9 cellular contexts compared by ENCODE assay signal in the genomic region with DNA sequence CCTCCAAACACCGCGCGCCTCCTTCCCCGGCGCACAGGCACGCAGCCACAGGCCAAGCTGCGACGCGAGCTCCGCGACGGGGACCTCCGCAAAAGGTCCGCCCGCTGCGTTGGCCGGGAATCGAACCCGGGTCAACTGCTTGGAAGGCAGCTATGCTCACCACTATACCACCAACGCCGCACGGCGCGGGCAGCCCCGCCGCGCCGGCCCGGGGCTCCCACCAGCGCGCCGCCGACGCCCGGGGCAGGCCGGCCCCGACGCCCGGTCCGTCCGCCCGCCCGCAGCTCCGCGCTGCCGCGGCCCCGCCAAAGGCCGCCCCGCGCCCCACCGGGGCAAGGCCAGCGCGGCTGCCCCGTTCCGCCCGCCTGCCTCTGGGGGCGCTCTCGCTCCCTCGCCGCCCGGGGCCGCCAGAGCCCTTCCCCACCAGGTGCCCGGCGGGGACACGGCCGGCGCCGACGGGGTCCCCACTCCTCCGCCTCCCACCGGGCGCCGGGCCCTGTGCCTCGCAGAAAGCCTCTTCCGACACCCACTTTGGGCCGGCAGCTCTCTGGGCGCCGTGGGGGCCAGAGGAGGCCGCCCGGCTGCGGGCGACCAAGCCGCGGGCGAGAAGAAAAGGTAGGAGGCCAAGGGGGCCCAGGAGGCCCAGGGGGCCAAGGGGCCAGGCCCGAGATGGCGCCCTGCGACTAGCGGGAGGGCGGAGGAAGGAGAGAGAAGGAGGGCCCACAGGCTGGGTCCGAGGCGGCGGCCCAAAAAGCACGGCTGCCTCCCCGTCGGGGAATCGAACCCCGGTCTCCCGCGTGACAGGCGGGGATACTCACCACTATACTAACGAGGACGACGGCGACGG. TPM values are rescaled to one million over a fixed set of nuclear protein-coding genes. Genes with fewer than 3 reads are reported as not detected.
DNase-seq lines count a peak whose midpoint lies in the region; ATAC-seq and TF ChIP-seq lines count a peak whose summit lies in the region.
"Not testable (repeated sequence)": the region's sequence is repeated elsewhere in the genome, so short reads cannot be mapped to it uniquely, and the experiment has no call there.
"Had no signal": no experiment of that assay in that cellular context is flagged by ENCODE, and none has a peak within 500 bp of the region (broad histone marks: within the 10 kb centered on the region; RNA-seq: fewer than 3 reads in every experiment).

No MANE protein-coding gene starts in this region.

- CTCF ChIA-PET in activated CD4-positive, alpha-beta T cell treated with anti-CD3 and anti-CD28 coated beads for 36 hours (lab: Charles Lee), result not testable (repeated sequence)

- H3K36me3 ChIP-seq in gastroesophageal sphincter, result not testable (repeated sequence)

- not testable (repeated sequence) for H3K9me3 Mint-ChIP-seq in activated CD4-positive, alpha-beta T cell treated with anti-CD3 and anti-CD28 coated beads for 36 hours (ENCODE audit: low read depth); stimulated activated memory B cell treated with anti-CD40 and anti-IgM and Interleukin-4, amounts not matched to agents 10 μg/mL and 1 μg/mL and 100 μg/mL, for 72 hours

- H3K36me3 Mint-ChIP-seq in activated CD4-positive, alpha-beta T cell treated with anti-CD3 and anti-CD28 coated beads for 36 hours (ENCODE audit: low read depth); stimulated activated memory B cell treated with anti-CD40 and anti-IgM and Interleukin-4, amounts not matched to agents 10 μg/mL and 1 μg/mL and 100 μg/mL, for 72 hours: not testable (repeated sequence)

- not testable (repeated sequence) for H3K4me3 Mint-ChIP-seq in activated CD4-positive, alpha-beta T cell treated with anti-CD3 and anti-CD28 coated beads for 36 hours; stimulated activated memory B cell treated with anti-CD40 and anti-IgM and Interleukin-4, amounts not matched to agents 10 μg/mL and 1 μg/mL and 100 μg/mL, for 72 hours

- POLR2A ChIA-PET in activated CD4-positive, alpha-beta T cell treated with anti-CD3 and anti-CD28 coated beads for 36 hours (lab: Charles Lee), result not testable (repeated sequence)

- ATAC-seq in GM18861 (IDR thresholded peaks at IDR 0.05; ENCODE audit: unreplicated experiment), result peak; percentile 17
- peak; percentile 25 for ATAC-seq in GM19452 (IDR thresholded peaks at IDR 0.05; ENCODE audit: unreplicated experiment)
- ATAC-seq in GM21825 (IDR thresholded peaks at IDR 0.05; ENCODE audit: unreplicated experiment), result peak; percentile 12
- ATAC-seq in HG02943 (IDR thresholded peaks at IDR 0.05; ENCODE audit: low read depth, unreplicated experiment), result peak; percentile 19
- peak; percentile 23 for ATAC-seq in HG03432 (IDR thresholded peaks at IDR 0.05; ENCODE audit: unreplicated experiment)
- ATAC-seq in activated CD4-positive, alpha-beta T cell treated with anti-CD3 and anti-CD28 coated beads for 36 hours, result peak; percentile 12
- ATAC-seq in gastroesophageal sphincter, result peak; percentile 11
- ATAC-seq in stimulated activated memory B cell treated with anti-CD40 and anti-IgM and Interleukin-4, amounts not matched to agents 10 μg/mL and 1 μg/mL and 100 μg/mL, for 72 hours, result peak; percentile 32

- not testable (repeated sequence) for DNase-seq in activated CD4-positive, alpha-beta T cell treated with anti-CD3 and anti-CD28 coated beads for 36 hours

- H3K27ac ChIP-seq in gastroesophageal sphincter, result not testable (repeated sequence)

- intact Hi-C loops in activated CD4-positive, alpha-beta T cell treated with anti-CD3 and anti-CD28 coated beads for 36 hours (cut with DNase I, micrococcal nuclease), result not testable (repeated sequence)

- TF ChIP-seq EP300 in gastroesophageal sphincter (IDR thresholded peaks at IDR 0.05), result not testable (repeated sequence)

- WGBS in gastroesophageal sphincter (ENCODE audit: low coverage in 1 of 2), 2 donors, result no CpG with 5 or more reads among the region's 107 CpGs

- H3K4me1 ChIP-seq in gastroesophageal sphincter, result not testable (repeated sequence)

- not testable (repeated sequence) for TF ChIP-seq CTCF in gastroesophageal sphincter (IDR thresholded peaks at IDR 0.05)

- not testable (repeated sequence) for H3K4me3 ChIP-seq in gastroesophageal sphincter

- H3K9me3 ChIP-seq in gastroesophageal sphincter, result not testable (repeated sequence)

- TF ChIP-seq POLR2A in gastroesophageal sphincter (IDR thresholded peaks at IDR 0.05), result not testable (repeated sequence)

- H3K27me3 Mint-ChIP-seq in activated CD4-positive, alpha-beta T cell treated with anti-CD3 and anti-CD28 coated beads for 36 hours; stimulated activated memory B cell treated with anti-CD40 and anti-IgM and Interleukin-4, amounts not matched to agents 10 μg/mL and 1 μg/mL and 100 μg/mL, for 72 hours: not testable (repeated sequence)

- H3K27ac Mint-ChIP-seq in activated CD4-positive, alpha-beta T cell treated with anti-CD3 and anti-CD28 coated beads for 36 hours; stimulated activated memory B cell treated with anti-CD40 and anti-IgM and Interleukin-4, amounts not matched to agents 10 μg/mL and 1 μg/mL and 100 μg/mL, for 72 hours: not testable (repeated sequence)

- not testable (repeated sequence) for H3K4me1 Mint-ChIP-seq in activated CD4-positive, alpha-beta T cell treated with anti-CD3 and anti-CD28 coated beads for 36 hours; stimulated activated memory B cell treated with anti-CD40 and anti-IgM and Interleukin-4, amounts not matched to agents 10 μg/mL and 1 μg/mL and 100 μg/mL, for 72 hours

- not testable (repeated sequence) for H3K27me3 ChIP-seq in gastroesophageal sphincter

RNA-seq across cellular contexts. Expression of a gene that starts 50.2 kb away (rescaled TPM):
- not detected for total RNA-seq in activated CD4-positive, alpha-beta T cell treated with anti-CD3 and anti-CD28 coated beads for 36 hours
- total RNA-seq in gastroesophageal sphincter, result 10 to 100 TPM; 16.3 to 74.1 (median 40.1) TPM
- total RNA-seq: endothelial cell of umbilical vein had no signal

Comparison
In these comparisons a context has a peak if more than half of its experiments do, and no peak if none do; other contexts are left out.
1. RNA of a gene that starts 50.2 kb away (total RNA-seq): 16.3 to 74.1 TPM in gastroesophageal sphincter; not detected in activated CD4-positive, alpha-beta T cell treated with anti-CD3 and anti-CD28 coated beads for 36 hours; every median in the first group is over 10 times any median in the second.
2. Peak in every context shown above with its lines, with median percentiles within 50 percentile points of each other: ATAC-seq.